1 cellular context compared by ENCODE assay signal in genomic region chr12:26728205-26729050, GRCh38.
TF ChIP-seq lines count a peak whose summit lies in the region.

No MANE protein-coding gene starts in this region.

TF ChIP-seq in GM23338, 12 proteins besides CTCF, POLR2A, EP300 and RAD21 (continued from another document):
- TF ChIP-seq, protein P1, sequence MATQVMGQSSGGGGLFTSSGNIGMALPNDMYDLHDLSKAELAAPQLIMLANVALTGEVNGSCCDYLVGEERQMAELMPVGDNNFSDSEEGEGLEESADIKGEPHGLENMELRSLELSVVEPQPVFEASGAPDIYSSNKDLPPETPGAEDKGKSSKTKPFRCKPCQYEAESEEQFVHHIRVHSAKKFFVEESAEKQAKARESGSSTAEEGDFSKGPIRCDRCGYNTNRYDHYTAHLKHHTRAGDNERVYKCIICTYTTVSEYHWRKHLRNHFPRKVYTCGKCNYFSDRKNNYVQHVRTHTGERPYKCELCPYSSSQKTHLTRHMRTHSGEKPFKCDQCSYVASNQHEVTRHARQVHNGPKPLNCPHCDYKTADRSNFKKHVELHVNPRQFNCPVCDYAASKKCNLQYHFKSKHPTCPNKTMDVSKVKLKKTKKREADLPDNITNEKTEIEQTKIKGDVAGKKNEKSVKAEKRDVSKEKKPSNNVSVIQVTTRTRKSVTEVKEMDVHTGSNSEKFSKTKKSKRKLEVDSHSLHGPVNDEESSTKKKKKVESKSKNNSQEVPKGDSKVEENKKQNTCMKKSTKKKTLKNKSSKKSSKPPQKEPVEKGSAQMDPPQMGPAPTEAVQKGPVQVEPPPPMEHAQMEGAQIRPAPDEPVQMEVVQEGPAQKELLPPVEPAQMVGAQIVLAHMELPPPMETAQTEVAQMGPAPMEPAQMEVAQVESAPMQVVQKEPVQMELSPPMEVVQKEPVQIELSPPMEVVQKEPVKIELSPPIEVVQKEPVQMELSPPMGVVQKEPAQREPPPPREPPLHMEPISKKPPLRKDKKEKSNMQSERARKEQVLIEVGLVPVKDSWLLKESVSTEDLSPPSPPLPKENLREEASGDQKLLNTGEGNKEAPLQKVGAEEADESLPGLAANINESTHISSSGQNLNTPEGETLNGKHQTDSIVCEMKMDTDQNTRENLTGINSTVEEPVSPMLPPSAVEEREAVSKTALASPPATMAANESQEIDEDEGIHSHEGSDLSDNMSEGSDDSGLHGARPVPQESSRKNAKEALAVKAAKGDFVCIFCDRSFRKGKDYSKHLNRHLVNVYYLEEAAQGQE (IDR thresholded peaks at IDR 0.05; ENCODE audit: unreplicated experiment) = no peak
- TF ChIP-seq ZNF331 (CRISPR knock-in tag; IDR thresholded peaks at IDR 0.05; ENCODE audit: low read depth) = no peak
- TF ChIP-seq EZH2 (IDR thresholded peaks at IDR 0.05; ENCODE audit: low read depth, unreplicated experiment) = no peak
